Comparison of ENCODE assay signal across 29 cellular contexts in genomic region chr20:50410343-50410742, GRCh38.
"Had no signal": no experiment of that assay in that cellular context is flagged by ENCODE, and none has a peak within 500 bp of the region (broad histone marks: within the 10 kb centered on the region; RNA-seq: fewer than 3 reads in every experiment).

No MANE protein-coding gene starts in this region.

- DNase-seq: activated CD4-positive, alpha-beta T cell treated with anti-CD3 and anti-CD28 coated beads, Interleukin-2, amount 10 ng/mL, durations not matched to agents 7 days and 5 days; activated CD4-positive, alpha-beta T cell treated with anti-CD3 and anti-CD28 coated beads, Interleukin-2, amount 50 U/mL, for 48 hours; activated CD8-positive, alpha-beta T cell treated with anti-CD3 and anti-CD28 coated beads, Interleukin-2, amount 10 ng/mL, durations not matched to agents 7 days and 5 days; activated gamma-delta T cell; activated naive CD4-positive, alpha-beta T cell treated with anti-CD3 and anti-CD28 coated beads for 36 hours; activated T-cell treated with anti-CD3 and anti-CD28 coated beads, Interleukin-2, amount 50 U/mL, for 24 hours; adrenal gland; body of pancreas; Karpas-422; KBM-7; NCI-H1105; NCI-H1436 treated with DMSO at 0.1 percent for 48 hours; NCI-H187; NCI-H2029 treated with DMSO at 0.1 percent for 48 hours; NCI-H2107; NCI-H2171; NCI-H510A; NCI-H526; NCI-H748 treated with DMSO at 0.1 percent for 48 hours; NK-92 treated with Interleukin-12 subunit alpha and Interleukin-12 subunit beta, amount 100 ng/mL, for 24 hours; PC-3; Right ventricle myocardium superior; SW 1271; T1000 had no signal

- H3K27ac ChIP-seq: breast epithelium had no signal

- ATAC-seq: activated CD8-positive, alpha-beta T cell treated with anti-CD3 and anti-CD28 coated beads, Interleukin-2, amount 10 ng/mL, durations not matched to agents 7 days and 5 days; activated naive CD4-positive, alpha-beta T cell treated with anti-CD3 and anti-CD28 coated beads, Interleukin-2, amount 50 U/mL, for 72 hours; PC-3 had no signal

- H3K36me3 ChIP-seq: adrenal gland, breast epithelium had no signal

- H3K27me3 ChIP-seq: adrenal gland, body of pancreas, breast epithelium had no signal

- H3K4me3 ChIP-seq: adrenal gland, body of pancreas, breast epithelium had no signal

- FAIRE-seq: astrocyte, RCC 7860, TTC549 had no signal

- H3K9me3 ChIP-seq: adrenal gland, body of pancreas, breast epithelium had no signal
